In the genomic region with DNA sequence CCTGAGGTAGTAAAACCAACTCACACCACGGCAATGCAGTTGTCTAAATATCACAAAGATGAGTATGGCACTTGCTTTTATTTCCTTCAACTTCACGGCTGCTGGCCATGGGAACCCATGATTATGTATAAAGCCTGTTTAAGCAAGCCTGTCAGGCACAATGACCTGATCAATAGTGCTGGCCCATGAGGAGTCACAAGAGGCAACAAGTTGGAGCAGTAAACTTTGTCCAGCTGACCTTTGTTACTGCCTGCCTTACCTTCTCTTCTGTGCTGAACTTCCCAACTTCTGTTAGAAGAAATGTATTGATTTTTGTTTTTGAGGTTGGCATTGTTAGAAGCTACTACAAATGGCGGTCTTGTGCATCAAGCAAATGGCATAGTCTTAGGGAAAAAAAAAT, we compare ENCODE assay signal across 27 cellular contexts.
"Had no signal": no experiment of that assay in that cellular context is flagged by ENCODE, and none has a peak within 500 bp of the region (broad histone marks: within the 10 kb centered on the region; RNA-seq: fewer than 3 reads in every experiment).

No MANE protein-coding gene starts in this region.

- H3K27ac Mint-ChIP-seq: mesothelial cell of epicardium; naive thymus-derived CD4-positive, alpha-beta T cell; natural killer cell treated with Interleukin-12 subunit alpha and Interleukin-12 subunit beta and Interleukin-15 and Interleukin-18, amount 100 ng/mL, for 72 hours; stimulated activated effector memory CD8-positive, alpha-beta T cell treated with anti-CD3 and anti-CD28 coated beads, Interleukin-12 subunit alpha, Interleukin-12 subunit beta, amount 100 ng/mL, for 72 hours; stimulated activated naive CD8-positive, alpha-beta T cell treated with anti-CD3 and anti-CD28 coated beads, Interleukin-15, Interleukin-2, amounts not matched to agents 100 ng/mL and 50 ng/mL, for 24 hours had no signal

- FAIRE-seq: keratinocyte, urothelium cell line had no signal

- H3K9me3 ChIP-seq: left lung, pancreas, right atrium auricular region, spleen, suprapubic skin, thoracic aorta, tibial artery, upper lobe of right lung had no signal

- H3K4me3 ChIP-seq: left lung, lung, pancreas, right atrium auricular region, skin epidermis, spleen, suprapubic skin, thoracic aorta, tibial artery, upper lobe of right lung had no signal

- H3K4me1 ChIP-seq: left lung, right atrium auricular region, spleen, suprapubic skin, tibial artery, upper lobe of right lung had no signal

- H3K36me3 ChIP-seq: left lung, pancreas, right atrium auricular region, upper lobe of right lung had no signal

- H3K9me3 Mint-ChIP-seq: mesothelial cell of epicardium; naive thymus-derived CD4-positive, alpha-beta T cell; natural killer cell treated with Interleukin-12 subunit alpha and Interleukin-12 subunit beta and Interleukin-15 and Interleukin-18, amount 100 ng/mL, for 72 hours; neural crest cell; stimulated activated effector memory CD8-positive, alpha-beta T cell treated with anti-CD3 and anti-CD28 coated beads, Interleukin-12 subunit alpha, Interleukin-12 subunit beta, amount 100 ng/mL, for 72 hours; stimulated activated naive CD8-positive, alpha-beta T cell treated with anti-CD3 and anti-CD28 coated beads, Interleukin-15, Interleukin-2, amounts not matched to agents 100 ng/mL and 50 ng/mL, for 24 hours had no signal

- H3K27me3 Mint-ChIP-seq: naive thymus-derived CD4-positive, alpha-beta T cell; natural killer cell treated with Interleukin-12 subunit alpha and Interleukin-12 subunit beta and Interleukin-15 and Interleukin-18, amount 100 ng/mL, for 72 hours; stimulated activated naive CD8-positive, alpha-beta T cell treated with anti-CD3 and anti-CD28 coated beads, Interleukin-15, Interleukin-2, amounts not matched to agents 100 ng/mL and 50 ng/mL, for 24 hours had no signal

- H3K27me3 ChIP-seq: left lung, pancreas, right atrium auricular region, spleen, suprapubic skin, tibial artery, upper lobe of right lung had no signal

- H3K27ac ChIP-seq: left lung, right atrium auricular region, skin epidermis, spleen, suprapubic skin, thoracic aorta, tibial artery, upper lobe of right lung had no signal

- ATAC-seq: left cardiac atrium; left lung; naive thymus-derived CD4-positive, alpha-beta T cell; natural killer cell treated with Interleukin-12 subunit alpha and Interleukin-12 subunit beta and Interleukin-15 and Interleukin-18, amount 100 ng/mL, for 72 hours; sciatic nerve; stimulated activated effector memory CD8-positive, alpha-beta T cell treated with anti-CD3 and anti-CD28 coated beads, Interleukin-12 subunit alpha, Interleukin-12 subunit beta, amount 100 ng/mL, for 72 hours; upper lobe of right lung had no signal

- DNase-seq: hippocampal formation; kidney glomerular epithelial cell; left cardiac atrium; left lung; mesendoderm; naive thymus-derived CD4-positive, alpha-beta T cell; nucleus accumbens; spleen; stimulated activated CD4-positive, alpha-beta T cell treated with anti-CD3 and anti-CD28 coated beads, Interleukin-4, amount 100 ng/mL, for 24 hours; stimulated activated naive CD4-positive, alpha-beta T cell; tibial artery; trophoblast cell; upper lobe of right lung had no signal

- H3K4me3 Mint-ChIP-seq: mesothelial cell of epicardium; naive thymus-derived CD4-positive, alpha-beta T cell; natural killer cell treated with Interleukin-12 subunit alpha and Interleukin-12 subunit beta and Interleukin-15 and Interleukin-18, amount 100 ng/mL, for 72 hours; neural crest cell; stimulated activated effector memory CD8-positive, alpha-beta T cell treated with anti-CD3 and anti-CD28 coated beads, Interleukin-12 subunit alpha, Interleukin-12 subunit beta, amount 100 ng/mL, for 72 hours; stimulated activated naive CD8-positive, alpha-beta T cell treated with anti-CD3 and anti-CD28 coated beads, Interleukin-15, Interleukin-2, amounts not matched to agents 100 ng/mL and 50 ng/mL, for 24 hours had no signal

- H3K4me1 Mint-ChIP-seq: naive thymus-derived CD4-positive, alpha-beta T cell; stimulated activated effector memory CD8-positive, alpha-beta T cell treated with anti-CD3 and anti-CD28 coated beads, Interleukin-12 subunit alpha, Interleukin-12 subunit beta, amount 100 ng/mL, for 72 hours had no signal

- H3K36me3 Mint-ChIP-seq: natural killer cell treated with Interleukin-12 subunit alpha and Interleukin-12 subunit beta and Interleukin-15 and Interleukin-18, amount 100 ng/mL, for 72 hours; stimulated activated effector memory CD8-positive, alpha-beta T cell treated with anti-CD3 and anti-CD28 coated beads, Interleukin-12 subunit alpha, Interleukin-12 subunit beta, amount 100 ng/mL, for 72 hours had no signal
